Comparison of ENCODE assay signal across 18 cellular contexts in the genomic region with DNA sequence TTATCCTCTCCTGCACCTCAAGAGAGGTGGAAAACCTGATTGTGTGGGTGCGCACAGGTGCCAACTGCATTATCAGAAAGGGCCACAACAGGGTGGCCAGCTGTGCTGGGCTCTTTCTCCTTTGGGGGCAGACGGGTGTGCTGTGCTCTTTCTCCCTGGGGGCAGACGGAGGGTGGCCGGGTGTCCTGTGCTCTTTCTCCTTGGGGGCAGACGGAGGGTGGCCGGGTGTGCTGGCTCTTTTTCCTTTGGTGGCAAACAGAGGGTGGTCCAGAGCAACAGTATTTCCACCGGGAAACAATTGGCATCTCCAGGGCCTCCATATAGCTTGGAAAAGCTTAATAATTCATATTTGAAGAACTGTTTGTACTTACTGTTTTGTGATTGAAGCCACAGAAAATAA. TPM values are rescaled to one million over a fixed set of nuclear protein-coding genes. Genes with fewer than 3 reads are reported as not detected.
DNase-seq lines count a peak whose midpoint lies in the region; ATAC-seq and TF ChIP-seq lines count a peak whose summit lies in the region.
"Had no signal": no experiment of that assay in that cellular context is flagged by ENCODE, and none has a peak within 500 bp of the region (broad histone marks: within the 10 kb centered on the region; RNA-seq: fewer than 3 reads in every experiment).

No MANE protein-coding gene starts in this region.

- H3K9ac ChIP-seq in mammary epithelial cell (ENCODE audit: insufficient read depth, low read length) (no peak overlapping the region), neural progenitor cell (no peak overlapping the region)
- H3K9ac ChIP-seq: BLaER1, GM23248 had no signal

- H3K4me1 Mint-ChIP-seq in glutamatergic neuron (ENCODE audit: low read depth, unreplicated experiment) (peaks cover 13% of the 10 kb centered on the region), neural progenitor cell (peaks cover 83% of the 10 kb centered on the region)

- no peak for TF ChIP-seq CTCF in breast epithelium (IDR thresholded peaks at IDR 0.05)
- no peak for TF ChIP-seq CTCF in mammary epithelial cell (conservative IDR thresholded peaks at IDR 0.05 in 1 of 2, IDR thresholded peaks at IDR 0.05 in 1 of 2; ENCODE audit: extremely low read depth in 1 of 2, insufficient read depth in 1 of 2, low read depth in 1 of 2, low read length in 2 of 2)
- no peak for TF ChIP-seq CTCF in glutamatergic neuron (IDR thresholded peaks at IDR 0.05; ENCODE audit: partially characterized antibody, unreplicated experiment)
- TF ChIP-seq CTCF in neural progenitor cell (IDR thresholded peaks at IDR 0.05), result no peak
- no peak for TF ChIP-seq CTCF in body of pancreas (IDR thresholded peaks at IDR 0.05)
- no peak for TF ChIP-seq CTCF in GM20000 (IDR thresholded peaks at IDR 0.05; ENCODE audit: extremely low read depth, missing control alignments)

- H3K9me3 ChIP-seq in breast epithelium (no peaks in the 10 kb centered on the region), mammary epithelial cell (replicated peaks; ENCODE audit: insufficient read depth, low read length) (no peaks in the 10 kb centered on the region), neural progenitor cell (ENCODE audit: low read depth) (no peaks in the 10 kb centered on the region), body of pancreas (no peaks in the 10 kb centered on the region)
- H3K9me3 ChIP-seq: BLaER1, Caco-2, HAP-1 had no signal

- TF ChIP-seq POLR2A in breast epithelium (IDR thresholded peaks at IDR 0.05), result no peak
- no peak for TF ChIP-seq POLR2A in body of pancreas (IDR thresholded peaks at IDR 0.05)

- H3K27me3 Mint-ChIP-seq in glutamatergic neuron (ENCODE audit: unreplicated experiment), result peaks cover 60% of the 10 kb centered on the region
- H3K27me3 Mint-ChIP-seq in neural progenitor cell (ENCODE audit: insufficient read depth, low read depth), result peaks cover 80% of the 10 kb centered on the region

- H3F3A ChIP-seq in neural progenitor cell (ENCODE audit: low read depth), result peaks cover 55% of the 10 kb centered on the region

- in situ Hi-C loops in mammary epithelial cell (cut with MboI; ENCODE audit: low sequenced_read_pairs in 2 of 2), result no loop called here

- H3K4me1 ChIP-seq in breast epithelium (peaks cover 7 to 11% of the 10 kb centered on the region in 2 donors), mammary epithelial cell (ENCODE audit: insufficient read depth, low read length) (peaks cover 68% of the 10 kb centered on the region), neural progenitor cell (peaks cover 58% of the 10 kb centered on the region), body of pancreas (peaks cover 11% of the 10 kb centered on the region)
- H3K4me1 ChIP-seq: Caco-2 had no signal

- H3K4me3 ChIP-seq in breast epithelium (no peak overlapping the region), mammary epithelial cell (replicated peaks in 1 of 3; ENCODE audit: insufficient read depth in 1 of 3, low read depth in 2 of 3, low read length in 3 of 3) (no peak overlapping the region), neural progenitor cell (no peak overlapping the region), body of pancreas (no peak overlapping the region)
- H3K4me3 ChIP-seq: BLaER1, GM23248, HAP-1 had no signal

- H2AFZ ChIP-seq in mammary epithelial cell (ENCODE audit: low read depth, low read length) (no peak overlapping the region), neural progenitor cell (replicated peaks) (no peak overlapping the region)
- H2AFZ ChIP-seq: GM23248 had no signal

- ATAC-seq in body of pancreas (no peak), HG03439 (IDR thresholded peaks at IDR 0.05; ENCODE audit: unreplicated experiment) (no peak)

- H3K9me3 Mint-ChIP-seq in glutamatergic neuron (ENCODE audit: unreplicated experiment), result peaks cover 2% of the 10 kb centered on the region
- no peaks in the 10 kb centered on the region for H3K9me3 Mint-ChIP-seq in neural progenitor cell
- H3K9me3 Mint-ChIP-seq: CD8-positive, alpha-beta memory T cell; IgD-negative memory B cell had no signal

- DNase-seq in breast epithelium (ENCODE audit: low spot score in 2 of 2) (no peak), mammary epithelial cell (no peak), glutamatergic neuron (peak; percentile 6), neural progenitor cell (ENCODE audit: low spot score) (no peak), body of pancreas (no peak), GM20000 (ENCODE audit: low spot score) (no peak), cerebellum (ENCODE audit: low spot score) (no peak)
- DNase-seq: AML-193, Caco-2, DND-41, GF-D8, GM23248 had no signal

- H3K27me3 ChIP-seq in breast epithelium, result peaks cover 0 to 36% of the 10 kb centered on the region in 2 donors
- no peaks in the 10 kb centered on the region for H3K27me3 ChIP-seq in mammary epithelial cell (ENCODE audit: insufficient read depth, low read length)
- H3K27me3 ChIP-seq in neural progenitor cell, result peaks cover 100% of the 10 kb centered on the region
- H3K27me3 ChIP-seq in body of pancreas, result peaks cover 0 to 27% of the 10 kb centered on the region in 2 donors

- H3K4me2 ChIP-seq in mammary epithelial cell (ENCODE audit: insufficient read depth, low read depth, low read length) (no peak overlapping the region), neural progenitor cell (no peak overlapping the region)
- H3K4me2 ChIP-seq: BLaER1 had no signal

- CTCF ChIA-PET in mammary epithelial cell (lab: Charles Lee; ENCODE audit: low non-redundant PET), result interaction anchor here (0.6 kb wide), 1 partner anchor 64 kb away, joined by 5 read pairs; no protein-coding TSS in a partner anchor

- dilution Hi-C loops in mammary epithelial cell (cut with HindIII; ENCODE audit: low sequenced_read_pairs), result loop anchor here (25.0 kb wide), 1 partner anchor 167 kb away; no protein-coding TSS in a partner anchor

- H3K36me3 ChIP-seq in breast epithelium (no peaks in the 10 kb centered on the region), mammary epithelial cell (ENCODE audit: insufficient read depth, low read length) (no peaks in the 10 kb centered on the region), neural progenitor cell (no peaks in the 10 kb centered on the region), body of pancreas (replicated peaks in 1 of 2; ENCODE audit: insufficient read depth in 1 of 2, low read depth in 2 of 2) (no peaks in the 10 kb centered on the region)
- H3K36me3 ChIP-seq: BLaER1, HAP-1 had no signal

- intact Hi-C loops in breast epithelium (cut with DNase I; ENCODE audit: low total_unique reads) (loop anchor here (5.0 kb wide), 2 partner anchors 52 to 387 kb away; no protein-coding TSS in a partner anchor), mammary epithelial cell (cut with micrococcal nuclease) (no loop called here), body of pancreas (cut with DNase I) (no loop called here)

- no TSS peak for BruUV-seq in mammary epithelial cell (replicated peaks; lab: Mats Ljungman, UMichigan)

- H3K36me3 Mint-ChIP-seq in glutamatergic neuron (ENCODE audit: unreplicated experiment), result no peaks in the 10 kb centered on the region
- H3K36me3 Mint-ChIP-seq in neural progenitor cell, result peaks cover 3% of the 10 kb centered on the region
- H3K36me3 Mint-ChIP-seq: CD8-positive, alpha-beta memory T cell had no signal

- no peak overlapping the region for H3K4me3 Mint-ChIP-seq in glutamatergic neuron (ENCODE audit: unreplicated experiment)
- peak overlapping the region; percentile 31 for H3K4me3 Mint-ChIP-seq in neural progenitor cell
- H3K4me3 Mint-ChIP-seq: CD8-positive, alpha-beta memory T cell had no signal

- no peak overlapping the region for H3K27ac Mint-ChIP-seq in glutamatergic neuron (ENCODE audit: unreplicated experiment)
- H3K27ac Mint-ChIP-seq in neural progenitor cell, result no peak overlapping the region
- H3K27ac Mint-ChIP-seq: CD8-positive, alpha-beta memory T cell had no signal

- H3K79me2 ChIP-seq in mammary epithelial cell (ENCODE audit: insufficient read depth, low read length), result peaks cover 97% of the 10 kb centered on the region
- H3K79me2 ChIP-seq in neural progenitor cell (ENCODE audit: low read depth), result no peaks in the 10 kb centered on the region

- 70% methylated on average over 6 of the region's 7 CpGs for WGBS in mammary epithelial cell (ENCODE audit: low coverage, missing lambda C conversion rate)
- 39 to 48% methylated on average over 7 of the region's 7 CpGs for WGBS in body of pancreas, 2 donors

- H4K20me1 ChIP-seq in mammary epithelial cell (ENCODE audit: insufficient read depth, low read length), result no peaks in the 10 kb centered on the region
- H4K20me1 ChIP-seq in neural progenitor cell (ENCODE audit: low read depth), result peaks cover 100% of the 10 kb centered on the region

- H3K27ac ChIP-seq in breast epithelium (peak overlapping the region; percentile 91 to 93), mammary epithelial cell (ENCODE audit: insufficient read depth, low read depth, low read length) (no peak overlapping the region), neural progenitor cell (no peak overlapping the region), body of pancreas (no peak overlapping the region)
- H3K27ac ChIP-seq: 22Rv1, BLaER1, GM23248 had no signal

RNA-seq across cellular contexts. Expression of gene LMX1B, which starts 6.8 kb away (rescaled TPM):
- 10 to 100 TPM in 1 of 3 donors, 1 to 10 TPM in 1, under 1 TPM in 1; 0.16 to 20.3 (median 9.2) TPM for total RNA-seq in breast epithelium
- 10 to 100 TPM; 11.2 to 19.2 TPM for total RNA-seq in mammary epithelial cell
- polyA plus RNA-seq in mammary epithelial cell, result 5.3 TPM
- polyA minus RNA-seq in mammary epithelial cell, result 9.3 TPM
- total RNA-seq in glutamatergic neuron (ENCODE audit: unreplicated experiment), result 0.27 TPM
- total RNA-seq in neural progenitor cell (ENCODE audit: low replicate concordance), result 0.19 and 0.50 TPM in 2 replicates
- under 1 TPM in 1 of 2 donors, not detected in 1; 0.26 TPM for total RNA-seq in body of pancreas
- total RNA-seq in cerebellum, result 0.64 TPM
- total RNA-seq: CD8-positive, alpha-beta memory T cell; GM23248 had no signal
- polyA plus RNA-seq: CD8-positive, alpha-beta memory T cell; GM23248; IgD-negative memory B cell had no signal

Comparison
In these comparisons a context has a peak if more than half of its experiments do, and no peak if none do; other contexts are left out.
1. H3K27ac ChIP-seq: peak in breast epithelium (2 of 2); none in mammary epithelial cell (single experiment), neural progenitor cell (single experiment) and body of pancreas (0 of 4).